19 cellular contexts compared by ENCODE assay signal in genomic region chr1:3892748-3893147, GRCh38. TPM values are rescaled to one million over a fixed set of nuclear protein-coding genes. Genes with fewer than 3 reads are reported as not detected.
DNase-seq lines count a peak whose midpoint lies in the region; ATAC-seq, FAIRE-seq and TF ChIP-seq lines count a peak whose summit lies in the region.
"Had no signal": no experiment of that assay in that cellular context is flagged by ENCODE, and none has a peak within 500 bp of the region (broad histone marks: within the 10 kb centered on the region; RNA-seq: fewer than 3 reads in every experiment).

No MANE protein-coding gene starts in this region.

- no peak for TF ChIP-seq POLR2A in GM12878 (IDR thresholded peaks at IDR 0.05; ENCODE audit: low read depth, low read length)
- no peak for TF ChIP-seq POLR2A in thyroid gland (IDR thresholded peaks at IDR 0.05)

- H3K36me3 ChIP-seq in mammary epithelial cell (ENCODE audit: insufficient read depth, low read length) (peaks cover 16% of the 10 kb centered on the region), GM12878 (ENCODE audit: control insufficient read depth in 2 of 2, insufficient read depth in 2 of 2, low read length in 1 of 2) (peaks cover 11 to 14% of the 10 kb centered on the region in 2 experiments), lower lobe of right lung (peaks cover 43% of the 10 kb centered on the region), thyroid gland (peaks cover 13 to 22% of the 10 kb centered on the region in 2 donors)

- H3K27me3 ChIP-seq in mammary epithelial cell (ENCODE audit: insufficient read depth, low read length), result no peaks in the 10 kb centered on the region
- H3K27me3 ChIP-seq in GM12878 (replicated peaks in 1 of 2; ENCODE audit: control insufficient read depth in 2 of 2, insufficient read depth in 2 of 2, low read length in 1 of 2), result no peaks in the 10 kb centered on the region
- H3K27me3 ChIP-seq in lower lobe of right lung (ENCODE audit: low read depth), result no peaks in the 10 kb centered on the region
- H3K27me3 ChIP-seq in thyroid gland, result no peaks in the 10 kb centered on the region
- H3K27me3 ChIP-seq: esophagus squamous epithelium had no signal

- H4K20me1 ChIP-seq in mammary epithelial cell (ENCODE audit: insufficient read depth, low read length), result no peaks in the 10 kb centered on the region
- H4K20me1 ChIP-seq in GM12878 (ENCODE audit: control insufficient read depth, insufficient read depth), result no peaks in the 10 kb centered on the region

- dilution Hi-C loops in mammary epithelial cell (cut with HindIII; ENCODE audit: low sequenced_read_pairs), result no loop called here

- SMC1A ChIA-PET in GM12878 (lab: Charles Lee; ENCODE audit: uncharacterized antibody, unreplicated experiment), result interaction anchor here (0.9 kb wide), 1 partner anchor 35 kb away, joined by 3 read pairs; no protein-coding TSS in a partner anchor

- H3K4me1 ChIP-seq in mammary epithelial cell (ENCODE audit: insufficient read depth, low read length) (no peaks in the 10 kb centered on the region), GM12878 (ENCODE audit: control insufficient read depth, insufficient read depth, low read length) (peaks cover 16% of the 10 kb centered on the region), lower lobe of right lung (peaks cover 6% of the 10 kb centered on the region), thyroid gland (peaks cover 0 to 9% of the 10 kb centered on the region in 2 donors)

- H3K4me1 Mint-ChIP-seq in MCF 10A (ENCODE audit: insufficient read depth, unreplicated experiment), result peaks cover 6% of the 10 kb centered on the region

- WGBS in mammary epithelial cell (ENCODE audit: low coverage, missing lambda C conversion rate), result 26% methylated on average over 14 of the region's 14 CpGs
- 89% methylated on average over 14 of the region's 14 CpGs for WGBS in GM12878 (ENCODE audit: insufficient coverage, insufficient replicate concordance, low lambda C conversion rate, missing lambda C conversion rate)
- 24 to 32% methylated on average over 14 of the region's 14 CpGs for WGBS in thyroid gland, 2 donors

- CTCF ChIA-PET in MCF 10A (lab: Yijun Ruan, JAX), result no interaction called here
- CTCF ChIA-PET in mammary epithelial cell (lab: Charles Lee; ENCODE audit: low non-redundant PET), result no interaction called here
- CTCF ChIA-PET in GM12878 (lab: Yijun Ruan, JAX), result no interaction called here

- H3K4me2 ChIP-seq in mammary epithelial cell (ENCODE audit: insufficient read depth, low read depth, low read length) (no peak overlapping the region), GM12878 (ENCODE audit: control insufficient read depth, insufficient read depth) (peak overlapping the region; percentile 44; the same call in 1 of the 2 replicates)

- POLR2A ChIA-PET in MCF 10A (lab: Yijun Ruan, JAX) (no interaction called here), GM12878 (lab: Charles Lee) (no interaction called here)

- in situ Hi-C loops in mammary epithelial cell (cut with MboI; ENCODE audit: low sequenced_read_pairs in 2 of 2), result no loop called here
- in situ Hi-C loops in GM12878 (cut with MboI), result no loop called here

- no peaks in the 10 kb centered on the region for H3K9me3 ChIP-seq in mammary epithelial cell (replicated peaks; ENCODE audit: insufficient read depth, low read length)
- H3K9me3 ChIP-seq in GM12878 (replicated peaks; ENCODE audit: control insufficient read depth, insufficient read depth, low read length), result no peaks in the 10 kb centered on the region
- peaks cover 2% of the 10 kb centered on the region for H3K9me3 ChIP-seq in lower lobe of right lung
- H3K9me3 ChIP-seq in thyroid gland, result no peaks in the 10 kb centered on the region

- intact Hi-C loops in MCF 10A (cut with micrococcal nuclease) (no loop called here), mammary epithelial cell (cut with micrococcal nuclease) (no loop called here), GM12878 (cut with micrococcal nuclease; ENCODE audit: unreplicated experiment) (no loop called here), lower lobe of right lung (cut with DNase I) (no loop called here), thyroid gland (cut with DNase I) (no loop called here)

- H3K9me3 Mint-ChIP-seq in MCF 10A (ENCODE audit: unreplicated experiment), result peaks cover 8% of the 10 kb centered on the region
- H3K9me3 Mint-ChIP-seq: type B pancreatic cell had no signal

- no peak overlapping the region for H2AFZ ChIP-seq in mammary epithelial cell (ENCODE audit: low read depth, low read length)
- H2AFZ ChIP-seq in GM12878 (ENCODE audit: control insufficient read depth, low read depth, low read length), result no peak overlapping the region

- RAD21 ChIA-PET in GM12878 (lab: Charles Lee; ENCODE audit: unreplicated experiment), result interaction anchor here (0.8 kb wide), 1 partner anchor 35 kb away, joined by 3 read pairs; the partner anchor contains the start of gene DFFB

- no peak for TF ChIP-seq RAD21 in GM12878 (IDR thresholded peaks at IDR 0.05; ENCODE audit: insufficient read depth, low read depth, low read length)

- H3K4me3 Mint-ChIP-seq in MCF 10A (ENCODE audit: unreplicated experiment), result no peak overlapping the region
- H3K4me3 Mint-ChIP-seq: activated T-cell treated with anti-CD3 and anti-CD28 coated beads, Interleukin-2, amount 50 U/mL, for 72 hours; T-helper 17 cell; type B pancreatic cell had no signal

- H3K27ac ChIP-seq in mammary epithelial cell (ENCODE audit: insufficient read depth, low read depth, low read length), result no peak overlapping the region
- no peak overlapping the region for H3K27ac ChIP-seq in GM12878 (ENCODE audit: control insufficient read depth, insufficient read depth)
- H3K27ac ChIP-seq in lower lobe of right lung, result no peak overlapping the region
- H3K27ac ChIP-seq in thyroid gland, result no peak overlapping the region
- H3K27ac ChIP-seq: coronary artery, esophagus squamous epithelium had no signal

- no peak for DNase-seq in MCF 10A (ENCODE audit: unreplicated experiment)
- DNase-seq in mammary epithelial cell, result no peak
- no peak for DNase-seq in GM12878 (ENCODE audit: low read depth, low spot score)
- peak; percentile 69 for DNase-seq in lower lobe of right lung
- DNase-seq in thyroid gland, result peak; percentile 90 to 92
- no peak for DNase-seq in ureter (ENCODE audit: low spot score)
- no peak for DNase-seq in epidermal melanocyte (ENCODE audit: insufficient read length, low spot score)
- DNase-seq: activated T-cell treated with anti-CD3 and anti-CD28 coated beads, Interleukin-2, amount 50 U/mL, for 72 hours; amniotic stem cell; esophagus squamous epithelium; NCI-H2029; NCI-H748 treated with DMSO at 0.1 percent for 48 hours; retina; stimulated activated CD4-positive, alpha-beta T cell treated with anti-CD3 and anti-CD28 coated beads, Interleukin-1b, Interleukin-23, amount 100 ng/mL, for 48 hours; T-helper 17 cell had no signal

- FAIRE-seq in GM12878 (lab: Jason Lieb, UNC), result no peak

- no peak overlapping the region for H3K9ac ChIP-seq in mammary epithelial cell (ENCODE audit: insufficient read depth, low read length)
- no peak overlapping the region for H3K9ac ChIP-seq in GM12878 (ENCODE audit: control insufficient read depth, insufficient read depth, low read length)

- peak overlapping the region; percentile 35 for H3K27ac Mint-ChIP-seq in MCF 10A (ENCODE audit: low read depth, unreplicated experiment)
- H3K27ac Mint-ChIP-seq: activated T-cell treated with anti-CD3 and anti-CD28 coated beads, Interleukin-2, amount 50 U/mL, for 72 hours; T-helper 17 cell; type B pancreatic cell had no signal

- H3K36me3 Mint-ChIP-seq in MCF 10A (ENCODE audit: insufficient read depth, unreplicated experiment), result peaks cover 34% of the 10 kb centered on the region

- no peaks in the 10 kb centered on the region for H3K27me3 Mint-ChIP-seq in MCF 10A (ENCODE audit: insufficient read depth, unreplicated experiment)
- H3K27me3 Mint-ChIP-seq: T-helper 17 cell, type B pancreatic cell had no signal

- H3K4me3 ChIP-seq in mammary epithelial cell (replicated peaks in 1 of 3; ENCODE audit: insufficient read depth in 1 of 3, low read depth in 2 of 3, low read length in 3 of 3) (no peak overlapping the region), GM12878 (no peak overlapping the region), lower lobe of right lung (no peak overlapping the region), thyroid gland (replicated peaks in 1 of 3) (no peak overlapping the region)
- H3K4me3 ChIP-seq: coronary artery, esophagus squamous epithelium had no signal

- TF ChIP-seq CTCF in MCF 10A (IDR thresholded peaks at IDR 0.05; ENCODE audit: unreplicated experiment) (no peak), mammary epithelial cell (conservative IDR thresholded peaks at IDR 0.05 in 1 of 2, IDR thresholded peaks at IDR 0.05 in 1 of 2; ENCODE audit: extremely low read depth in 1 of 2, insufficient read depth in 1 of 2, low read depth in 1 of 2, low read length in 2 of 2) (no peak), GM12878 (IDR thresholded peaks at IDR 0.05 in 2 of 3, conservative IDR thresholded peaks at IDR 0.05 in 1 of 3; ENCODE audit: control insufficient read depth in 2 of 3, extremely low read depth in 1 of 3, insufficient read depth in 1 of 3, low read depth in 3 of 3, low read length in 3 of 3) (no peak), lower lobe of right lung (IDR thresholded peaks at IDR 0.05) (no peak), thyroid gland (IDR thresholded peaks at IDR 0.05) (no peak)

- BruUV-seq in MCF 10A (replicated peaks; lab: Mats Ljungman, UMichigan) (no TSS peak), mammary epithelial cell (replicated peaks; lab: Mats Ljungman, UMichigan) (no TSS peak), GM12878 (replicated peaks; lab: Mats Ljungman, UMichigan) (no TSS peak)

- TF ChIP-seq EP300 in GM12878 (IDR thresholded peaks at IDR 0.05; ENCODE audit: borderline replicate concordance in 1 of 2, control insufficient read depth in 1 of 2, low read depth in 2 of 2, low read length in 2 of 2), result no peak

- H3K79me2 ChIP-seq in mammary epithelial cell (ENCODE audit: insufficient read depth, low read length) (peaks cover 53% of the 10 kb centered on the region), GM12878 (ENCODE audit: control insufficient read depth, insufficient read depth, low read length) (peaks cover 9% of the 10 kb centered on the region)

- ATAC-seq in GM12878 (no peak), lower lobe of right lung (peak; percentile 63), HG02970 (IDR thresholded peaks at IDR 0.05; ENCODE audit: low FRiP score, unreplicated experiment) (no peak)
- ATAC-seq: activated T-cell treated with anti-CD3 and anti-CD28 coated beads, Interleukin-2, amount 50 U/mL, for 72 hours; left colon; T-helper 17 cell had no signal

RNA-seq across cellular contexts. Expression of gene C1orf174, which starts 7.3 kb away (rescaled TPM):
- 22.4 and 24.4 TPM in 2 replicates for total RNA-seq in MCF 10A (2022)
- total RNA-seq in mammary epithelial cell, result 10 to 100 TPM; 26.8 to 30.8 TPM
- 41.3 TPM for polyA plus RNA-seq in mammary epithelial cell
- polyA minus RNA-seq in mammary epithelial cell, result 41.9 TPM
- 22.6 and 23.8 TPM in 2 replicates for total RNA-seq in GM12878 (2013; cell fraction: nucleolus; rRNA removed)
- total RNA-seq in GM12878 (2014; rRNA removed), result 25.0 and 28.3 TPM in 2 replicates
- total RNA-seq in GM12878 (2014; rRNA removed; fragmentation: Illumina TruSeq; extraction: Trizol), result 19.9 and 21.3 TPM in 2 replicates
- total RNA-seq in GM12878 (2021), result 16.9 and 18.6 TPM in 2 replicates
- polyA plus RNA-seq in GM12878 (2011; ENCODE audit: low read depth), result 17.9 TPM
- polyA plus RNA-seq in GM12878 (2011; rRNA removed), result 34.3 and 35.3 TPM in 2 replicates
- polyA plus RNA-seq in GM12878 (2011; cell fraction: cytosol; rRNA removed), result 41.9 and 43.6 TPM in 2 replicates
- polyA plus RNA-seq in GM12878 (2011; cell fraction: nucleus; rRNA removed), result 43.0 and 43.7 TPM in 2 replicates
- 21.0 and 21.5 TPM in 2 replicates for polyA plus RNA-seq in GM12878 (2012)
- 25.8 TPM in 2 replicates for polyA plus RNA-seq in GM12878 (2014; fragmentation: Illumina TruSeq; extraction: Trizol)
- 10 to 100 TPM; 17.5 to 20.9 TPM for polyA plus RNA-seq in GM12878 (2014; fragmentation: Nextera tagmentation; extraction: Ambion mirVana)
- 25.1 and 26.0 TPM in 2 replicates for polyA plus RNA-seq in GM12878 (2014; rRNA removed)
- polyA plus RNA-seq in GM12878 (2016; fragmentation: Nextera tagmentation; extraction: Ambion mirVana), result 10 to 100 TPM; 32.2 to 35.4 TPM
- 21.4 and 22.7 TPM in 2 replicates for polyA minus RNA-seq in GM12878 (2011; rRNA and poly(A)+ RNA removed)
- 13.2 and 16.3 TPM in 2 replicates for polyA minus RNA-seq in GM12878 (2011; cell fraction: cytosol; rRNA and poly(A)+ RNA removed)
- 8.2 and 12.7 TPM in 2 replicates for polyA minus RNA-seq in GM12878 (2011; cell fraction: nucleus; rRNA and poly(A)+ RNA removed)
- 19.8 TPM for total RNA-seq in lower lobe of right lung
- total RNA-seq in thyroid gland, result 10 to 100 TPM; 27.3 to 36.6 (median 32.7) TPM
- 23.2 TPM for total RNA-seq in ureter

RNA-seq across cellular contexts. Expression of gene DFFB, which starts 35.5 kb away (rescaled TPM):
- 4.5 and 4.8 TPM in 2 replicates for total RNA-seq in MCF 10A (2022)
- 1 to 10 TPM; 3.3 to 4.8 TPM for total RNA-seq in mammary epithelial cell
- polyA plus RNA-seq in mammary epithelial cell, result 5.5 TPM
- 6.7 TPM for polyA minus RNA-seq in mammary epithelial cell
- total RNA-seq in GM12878 (2013; cell fraction: nucleolus; rRNA removed), result 20.3 and 23.2 TPM in 2 replicates
- 8.5 and 10.0 TPM in 2 replicates for total RNA-seq in GM12878 (2014; rRNA removed)
- 5.5 and 6.2 TPM in 2 replicates for total RNA-seq in GM12878 (2014; rRNA removed; fragmentation: Illumina TruSeq; extraction: Trizol)
- 7.7 and 8.3 TPM in 2 replicates for total RNA-seq in GM12878 (2021)
- polyA plus RNA-seq in GM12878 (2011; ENCODE audit: low read depth), result 3.0 TPM
- 8.8 and 10.7 TPM in 2 replicates for polyA plus RNA-seq in GM12878 (2011; rRNA removed)
- polyA plus RNA-seq in GM12878 (2011; cell fraction: cytosol; rRNA removed), result 8.2 and 9.4 TPM in 2 replicates
- 8.1 and 13.3 TPM in 2 replicates for polyA plus RNA-seq in GM12878 (2011; cell fraction: nucleus; rRNA removed)
- polyA plus RNA-seq in GM12878 (2012), result 4.1 and 6.2 TPM in 2 replicates
- polyA plus RNA-seq in GM12878 (2014; fragmentation: Illumina TruSeq; extraction: Trizol), result 6.8 and 7.4 TPM in 2 replicates
- 1 to 10 TPM; 2.7 to 3.7 TPM for polyA plus RNA-seq in GM12878 (2014; fragmentation: Nextera tagmentation; extraction: Ambion mirVana)
- 10.7 and 12.0 TPM in 2 replicates for polyA plus RNA-seq in GM12878 (2014; rRNA removed)
- polyA plus RNA-seq in GM12878 (2016; fragmentation: Nextera tagmentation; extraction: Ambion mirVana), result 1 to 10 TPM; 3.2 to 5.3 TPM
- polyA minus RNA-seq in GM12878 (2011; rRNA and poly(A)+ RNA removed), result 2.9 and 5.0 TPM in 2 replicates
- 2.5 and 3.0 TPM in 2 replicates for polyA minus RNA-seq in GM12878 (2011; cell fraction: cytosol; rRNA and poly(A)+ RNA removed)
- polyA minus RNA-seq in GM12878 (2011; cell fraction: nucleus; rRNA and poly(A)+ RNA removed), result 3.9 and 4.4 TPM in 2 replicates
- total RNA-seq in lower lobe of right lung, result 10.6 TPM
- 1 to 10 TPM; 5.1 to 8.6 (median 6.8) TPM for total RNA-seq in thyroid gland
- total RNA-seq in ureter, result 6.1 TPM

RNA-seq across cellular contexts. Expression of gene CEP104, which starts 35.7 kb away (rescaled TPM):
- total RNA-seq in MCF 10A (2022) (68.7 and 74.1 TPM in 2 replicates), mammary epithelial cell (10 to 100 TPM; 39.2 to 76.6 TPM), GM12878 (2014; rRNA removed) (14.9 and 19.1 TPM in 2 replicates), GM12878 (2014; rRNA removed; fragmentation: Illumina TruSeq; extraction: Trizol) (8.6 and 10.5 TPM in 2 replicates), GM12878 (2021) (34.8 and 35.5 TPM in 2 replicates), lower lobe of right lung (53.9 TPM), thyroid gland (10 to 100 TPM; 26.0 to 41.6 (median 30.8) TPM), ureter (50.2 TPM)
- polyA plus RNA-seq in mammary epithelial cell (26.1 TPM), GM12878 (2011; rRNA removed) (28.8 and 35.7 TPM in 2 replicates), GM12878 (2014; fragmentation: Illumina TruSeq; extraction: Trizol) (19.6 and 27.1 TPM in 2 replicates), GM12878 (2014; fragmentation: Nextera tagmentation; extraction: Ambion mirVana) (10 to 100 TPM in 1 of 2 experiments, 1 to 10 TPM in 1; 7.2 to 11.3 TPM), GM12878 (2014; rRNA removed) (15.8 and 23.5 TPM in 2 replicates), GM12878 (2016; fragmentation: Nextera tagmentation; extraction: Ambion mirVana) (10 to 100 TPM; 31.9 to 33.0 TPM)
- 39.2 TPM for polyA minus RNA-seq in mammary epithelial cell
- 81.2 and 92.0 TPM in 2 replicates for total RNA-seq in GM12878 (2013; cell fraction: nucleolus; rRNA removed)
- 5.6 TPM for polyA plus RNA-seq in GM12878 (2011; ENCODE audit: low read depth)
- polyA plus RNA-seq in GM12878 (2011; cell fraction: cytosol; rRNA removed), result 21.2 and 24.4 TPM in 2 replicates
- 62.8 and 65.9 TPM in 2 replicates for polyA plus RNA-seq in GM12878 (2011; cell fraction: nucleus; rRNA removed)
- polyA plus RNA-seq in GM12878 (2012), result 15.9 and 16.8 TPM in 2 replicates
- 35.9 and 40.9 TPM in 2 replicates for polyA minus RNA-seq in GM12878 (2011; rRNA and poly(A)+ RNA removed)
- polyA minus RNA-seq in GM12878 (2011; cell fraction: cytosol; rRNA and poly(A)+ RNA removed), result 14.2 and 25.8 TPM in 2 replicates
- polyA minus RNA-seq in GM12878 (2011; cell fraction: nucleus; rRNA and poly(A)+ RNA removed), result 16.7 and 27.8 TPM in 2 replicates

Comparison
In these comparisons a context has a peak if more than half of its experiments do, and no peak if none do; other contexts are left out.
1. DNase-seq: peak in lower lobe of right lung (single experiment) and thyroid gland (2 of 2); none in MCF 10A (single experiment), mammary epithelial cell (single experiment), GM12878 (single experiment), ureter (single experiment) and epidermal melanocyte (single experiment).
2. ATAC-seq: peak in lower lobe of right lung (2 of 2); none in GM12878 (single experiment) and HG02970 (single experiment).